ENCODE assay signal across 8 cellular contexts in the genomic region with DNA sequence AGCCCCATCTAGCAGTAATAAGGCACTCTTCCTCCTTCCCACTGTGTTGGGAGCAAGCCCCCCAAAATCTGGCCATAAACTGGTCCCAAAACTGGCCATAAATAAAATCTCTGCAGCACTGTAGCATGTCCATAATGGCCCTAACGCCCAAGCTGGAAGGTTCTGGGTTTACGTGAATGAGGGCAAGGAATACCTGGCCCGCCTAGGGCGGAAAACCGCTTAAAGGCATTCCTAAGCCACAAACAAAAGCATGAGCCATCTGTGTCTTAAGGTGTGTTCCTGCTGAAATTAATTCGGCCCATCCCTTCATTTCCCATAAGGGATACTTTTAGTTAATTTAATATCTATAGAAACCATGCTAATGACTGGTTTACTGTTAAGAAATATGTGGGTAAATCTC. TPM values are rescaled to one million over a fixed set of nuclear protein-coding genes. Genes with fewer than 3 reads are reported as not detected.
A peak's percentile ranks its signal among the peaks of the same experiment; 100 is the strongest.
DNase-seq lines count a peak whose midpoint lies in the region; ATAC-seq and TF ChIP-seq lines count a peak whose summit lies in the region.
"Not testable (repeated sequence)": the region's sequence is repeated elsewhere in the genome, so short reads cannot be mapped to it uniquely, and the experiment has no call there.
"Had no signal": no experiment of that assay in that cellular context is flagged by ENCODE, and none has a peak within 500 bp of the region (broad histone marks: within the 10 kb centered on the region; RNA-seq: fewer than 3 reads in every experiment).

No MANE protein-coding gene starts in this region.

- intact Hi-C loops in mammary epithelial cell (cut with micrococcal nuclease); cardiac septum (cut with DNase I): not testable (repeated sequence)

- H3K9ac ChIP-seq in mammary epithelial cell (ENCODE audit: insufficient read depth, low read length); endodermal cell (ENCODE audit: extremely low read depth, low read length, poor library complexity, severe bottlenecking): not testable (repeated sequence)

- not testable (repeated sequence) for H3K27ac Mint-ChIP-seq in GM23338; endodermal cell; osteocyte (ENCODE audit: unreplicated experiment); type B pancreatic cell

- H3K27ac ChIP-seq in GM23338 (ENCODE audit: low read depth); mammary epithelial cell (ENCODE audit: insufficient read depth, low read depth, low read length); endodermal cell (ENCODE audit: low read depth, low read length): not testable (repeated sequence)

- H2AFZ ChIP-seq in GM23338 (peak overlapping the region; percentile 21; the same call in 1 of the 2 replicates), mammary epithelial cell (ENCODE audit: low read depth, low read length) (peak overlapping the region; percentile 2)

- H3K27me3 ChIP-seq in GM23338 (ENCODE audit: insufficient read depth); mammary epithelial cell (ENCODE audit: insufficient read depth, low read length); endodermal cell (ENCODE audit: control insufficient read depth, insufficient read depth, low read length, poor library complexity, severe bottlenecking): not testable (repeated sequence)

- H3F3A ChIP-seq in GM23338 (replicated peaks; ENCODE audit: low read depth): not testable (repeated sequence)

- dilution Hi-C loops in mammary epithelial cell (cut with HindIII; ENCODE audit: low sequenced_read_pairs): not testable (repeated sequence)

- 95% methylated on average over 6 of the region's 6 CpGs for WGBS in mammary epithelial cell (ENCODE audit: low coverage, missing lambda C conversion rate)
- 78 to 100% methylated on average over 1 to 6 of the region's 6 CpGs for WGBS in endodermal cell (ENCODE audit: insufficient coverage in 1 of 2, insufficient read length in 1 of 2), 2 experiments

- H3K4me3 ChIP-seq in GM23338; mammary epithelial cell (replicated peaks in 1 of 3; ENCODE audit: insufficient read depth in 1 of 3, low read depth in 2 of 3, low read length in 3 of 3); endodermal cell (ENCODE audit: low read length): not testable (repeated sequence)

- BruUV-seq in mammary epithelial cell (replicated peaks; lab: Mats Ljungman, UMichigan): not testable (repeated sequence)

- H3K36me3 ChIP-seq in GM23338 (ENCODE audit: insufficient read depth); mammary epithelial cell (ENCODE audit: insufficient read depth, low read length); endodermal cell (ENCODE audit: control insufficient read depth, insufficient read depth, low read length): not testable (repeated sequence)

- not testable (repeated sequence) for H3K27me3 Mint-ChIP-seq in GM23338 (ENCODE audit: insufficient read depth, low read depth, poor library complexity); endodermal cell (ENCODE audit: insufficient read depth)
- H3K27me3 Mint-ChIP-seq in osteocyte (ENCODE audit: unreplicated experiment) (peaks cover 60% of the 10 kb centered on the region), type B pancreatic cell (peaks cover 21% of the 10 kb centered on the region)

- H4K20me1 ChIP-seq in GM23338 (replicated peaks; ENCODE audit: insufficient read depth); mammary epithelial cell (ENCODE audit: insufficient read depth, low read length): not testable (repeated sequence)

- in situ Hi-C loops in mammary epithelial cell (cut with MboI; ENCODE audit: low sequenced_read_pairs in 2 of 2): loop anchor here in 1 of 2 donors (25.0 kb wide), 1 partner anchor 239 kb away; the partner anchor contains the start of gene DES

- ATAC-seq in GM23338: not testable (repeated sequence)

- TF ChIP-seq CTCF in GM23338 (conservative IDR thresholded peaks at IDR 0.05; ENCODE audit: low read depth in 2 of 2); mammary epithelial cell (conservative IDR thresholded peaks at IDR 0.05 in 1 of 2, IDR thresholded peaks at IDR 0.05 in 1 of 2; ENCODE audit: extremely low read depth in 1 of 2, insufficient read depth in 1 of 2, low read depth in 1 of 2, low read length in 2 of 2); endodermal cell (conservative IDR thresholded peaks at IDR 0.05); osteocyte (IDR thresholded peaks at IDR 0.05); type B pancreatic cell (conservative IDR thresholded peaks at IDR 0.05): not testable (repeated sequence)

- not testable (repeated sequence) for H3K9me3 ChIP-seq in mammary epithelial cell (replicated peaks; ENCODE audit: insufficient read depth, low read length); endodermal cell (ENCODE audit: control insufficient read depth, low read length)

- H3K4me3 Mint-ChIP-seq in GM23338; endodermal cell; osteocyte (ENCODE audit: unreplicated experiment); type B pancreatic cell: not testable (repeated sequence)

- not testable (repeated sequence) for DNase-seq in GM23338 (ENCODE audit: low spot score); mammary epithelial cell
- peak; percentile 11 for DNase-seq in endodermal cell
- DNase-seq in cardiac septum (ENCODE audit: low spot score): peak; percentile 70
- peak; percentile 23 for DNase-seq in osteocyte (ENCODE audit: extremely low spot score, unreplicated experiment)
- peak; percentile 45 for DNase-seq in type B pancreatic cell (ENCODE audit: extremely low spot score, unreplicated experiment)

- not testable (repeated sequence) for H3K79me2 ChIP-seq in GM23338 (replicated peaks; ENCODE audit: insufficient read depth); mammary epithelial cell (ENCODE audit: insufficient read depth, low read length)

- H3K4me1 ChIP-seq in GM23338 (ENCODE audit: insufficient read depth); mammary epithelial cell (ENCODE audit: insufficient read depth, low read length); endodermal cell (ENCODE audit: control insufficient read depth, insufficient read depth, low read length): not testable (repeated sequence)

- H3K9me2 ChIP-seq in GM23338 (ENCODE audit: insufficient read depth): not testable (repeated sequence)

- not testable (repeated sequence) for H3K4me1 Mint-ChIP-seq in GM23338; endodermal cell; osteocyte (ENCODE audit: unreplicated experiment); type B pancreatic cell (ENCODE audit: unreplicated experiment)

- H3K4me2 ChIP-seq in GM23338; mammary epithelial cell (ENCODE audit: insufficient read depth, low read depth, low read length): not testable (repeated sequence)

- CTCF ChIA-PET in mammary epithelial cell (lab: Charles Lee; ENCODE audit: low non-redundant PET): not testable (repeated sequence)

- H3K9me3 Mint-ChIP-seq in GM23338; endodermal cell; osteocyte (ENCODE audit: unreplicated experiment); type B pancreatic cell: not testable (repeated sequence)

- not testable (repeated sequence) for H3K36me3 Mint-ChIP-seq in GM23338 (ENCODE audit: low read depth); endodermal cell (ENCODE audit: low read depth); osteocyte (ENCODE audit: unreplicated experiment); type B pancreatic cell

RNA-seq across cellular contexts. Expression of gene SLC4A3, which starts 24.2 kb away (rescaled TPM):
- total RNA-seq in GM23338 (2014; rRNA removed; shearing (Covaris generic)): 5.6 and 6.8 TPM in 2 replicates
- polyA plus RNA-seq in GM23338 (2016; fragmentation: Nextera tagmentation; extraction: Ambion mirVana) (3.6 and 3.9 TPM in 2 replicates), mammary epithelial cell (11.2 TPM)
- total RNA-seq in mammary epithelial cell (10 to 100 TPM; 12.5 to 30.0 TPM), endodermal cell (10 to 100 TPM; 13.4 to 20.2 TPM), cardiac septum (396 TPM), osteocyte (9.2 and 11.6 TPM in 2 replicates), type B pancreatic cell (ENCODE audit: low replicate concordance) (8.0 and 15.8 TPM in 2 replicates)
- polyA minus RNA-seq in mammary epithelial cell: 12.7 TPM
- 8.0 TPM for polyA plus RNA-seq in endodermal cell (2013, experiment 1 of 2)
- 5.3 TPM for polyA plus RNA-seq in endodermal cell (2013, experiment 2 of 2)
- total RNA-seq: B cell; CD8-positive, alpha-beta T cell had no signal

RNA-seq across cellular contexts. Expression of gene STK11IP, which starts 54.0 kb away (rescaled TPM):
- total RNA-seq in GM23338 (2014; rRNA removed; shearing (Covaris generic)): 28.1 and 29.3 TPM in 2 replicates
- polyA plus RNA-seq in GM23338 (2016; fragmentation: Nextera tagmentation; extraction: Ambion mirVana) (14.2 and 16.6 TPM in 2 replicates), mammary epithelial cell (12.4 TPM)
- total RNA-seq in mammary epithelial cell (10 to 100 TPM; 14.5 to 27.6 TPM), endodermal cell (10 to 100 TPM; 27.3 to 31.1 TPM), cardiac septum (20.2 TPM), osteocyte (40.3 and 42.7 TPM in 2 replicates), type B pancreatic cell (ENCODE audit: low replicate concordance) (30.7 and 42.5 TPM in 2 replicates)
- polyA minus RNA-seq in mammary epithelial cell: 43.4 TPM
- 36.2 TPM for polyA plus RNA-seq in endodermal cell (2013, experiment 1 of 2)
- polyA plus RNA-seq in endodermal cell (2013, experiment 2 of 2): 29.6 TPM

Comparison
In these comparisons a context has a peak if more than half of its experiments do, and no peak if none do; other contexts are left out.
1. RNA of gene SLC4A3, which starts 24.2 kb away (total RNA-seq): 396 TPM in cardiac septum (single experiment); 12.5 to 30.0 TPM in mammary epithelial cell, 13.4 to 20.2 TPM in endodermal cell, 8.0 to 15.8 TPM in type B pancreatic cell, 9.2 to 11.6 TPM in osteocyte and 5.6 to 6.8 TPM in GM23338; every median in the first group is over 10 times any median in the second.